16 cellular contexts compared by ENCODE assay signal in the genomic region with DNA sequence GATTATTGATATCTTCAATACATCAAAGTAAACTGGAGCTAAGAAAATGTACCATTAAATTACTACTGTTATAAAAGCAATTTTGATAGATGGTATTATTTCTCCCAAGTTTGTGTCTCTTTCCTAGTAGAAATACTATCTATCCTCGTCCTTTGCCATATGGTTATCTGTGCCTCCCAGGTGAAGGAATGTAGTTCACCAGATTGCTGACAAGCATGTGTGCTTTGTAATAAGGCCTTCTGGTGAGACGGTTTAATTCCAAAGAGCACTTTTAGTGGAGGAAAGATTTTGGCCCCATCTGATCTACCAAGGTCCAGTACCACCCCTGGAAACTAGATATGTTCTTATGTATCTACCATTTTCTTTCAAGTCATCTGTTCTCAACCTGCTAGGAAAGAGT.
DNase-seq lines count a peak whose midpoint lies in the region; TF ChIP-seq lines count a peak whose summit lies in the region.
"Had no signal": no experiment of that assay in that cellular context is flagged by ENCODE, and none has a peak within 500 bp of the region (broad histone marks: within the 10 kb centered on the region; RNA-seq: fewer than 3 reads in every experiment).

No MANE protein-coding gene starts in this region.

- no peaks in the 10 kb centered on the region for H3K9me3 ChIP-seq in BLaER1
- H3K9me3 ChIP-seq: HAP-1 had no signal

- H3K27me3 ChIP-seq in BLaER1 (no peaks in the 10 kb centered on the region), mesendoderm (ENCODE audit: insufficient read depth, low read length, poor library complexity) (no peaks in the 10 kb centered on the region)

- H3K9me3 Mint-ChIP-seq in activated naive CD8-positive, alpha-beta T cell treated with anti-CD3 and anti-CD28 coated beads for 36 hours: no peaks in the 10 kb centered on the region
- H3K9me3 Mint-ChIP-seq: CD14-positive monocyte had no signal

- no peak overlapping the region for H3K9ac ChIP-seq in BLaER1
- H3K9ac ChIP-seq in mesendoderm (ENCODE audit: low read length): no peak overlapping the region
- H3K9ac ChIP-seq: GM23248 had no signal

- no CpG with 5 or more reads among the region's 2 CpGs for WGBS in mesendoderm (ENCODE audit: extremely low coverage, insufficient coverage, low lambda C conversion rate)

- H3K4me3 ChIP-seq in BLaER1 (no peak overlapping the region), mesendoderm (ENCODE audit: low read length) (no peak overlapping the region), coronary artery (no peak overlapping the region)
- H3K4me3 ChIP-seq: GM23248, HAP-1 had no signal

- in situ Hi-C loops in G401 (cut with HindIII; ENCODE audit: low sequenced_read_pairs): no loop called here
- in situ Hi-C loops in GM13977 (cut with MboI; ENCODE audit: low pct_unique_long_range_greater_than_20kb, low sequenced_read_pairs, unreplicated experiment): no loop called here

- TF ChIP-seq CTCF in GM13977 (IDR thresholded peaks at IDR 0.05; ENCODE audit: extremely low read depth, insufficient read depth, missing control alignments) (no peak), coronary artery (IDR thresholded peaks at IDR 0.05) (no peak)

- H3K27ac ChIP-seq in BLaER1 (no peak overlapping the region), mesendoderm (ENCODE audit: low read depth, low read length) (no peak overlapping the region), coronary artery (no peak overlapping the region)
- H3K27ac ChIP-seq: GM23248 had no signal

- H4K20me1 ChIP-seq in BLaER1: no peaks in the 10 kb centered on the region

- H3K4ac ChIP-seq in mesendoderm (ENCODE audit: low read depth, low read length): no peak overlapping the region

- H3K27ac Mint-ChIP-seq in activated naive CD8-positive, alpha-beta T cell treated with anti-CD3 and anti-CD28 coated beads for 36 hours: no peak overlapping the region
- H3K27ac Mint-ChIP-seq: CD14-positive monocyte; CD4-positive, alpha-beta memory T cell had no signal

- peak overlapping the region; percentile 78; the same call in 1 of the 2 replicates for H3K4me2 ChIP-seq in BLaER1
- H3K4me2 ChIP-seq in mesendoderm (ENCODE audit: low read length): no peak overlapping the region

- no peak overlapping the region for H3K4me3 Mint-ChIP-seq in activated naive CD8-positive, alpha-beta T cell treated with anti-CD3 and anti-CD28 coated beads for 36 hours
- H3K4me3 Mint-ChIP-seq: CD14-positive monocyte; CD4-positive, alpha-beta memory T cell had no signal

- H2BK15ac ChIP-seq in mesendoderm (replicated peaks; ENCODE audit: low read depth): no peak overlapping the region

- H2BK120ac ChIP-seq in mesendoderm (ENCODE audit: low read depth, low read length): no peak overlapping the region

- DNase-seq in G401 (ENCODE audit: low spot score): peak; percentile 73
- peak; percentile 71 for DNase-seq in cerebellar cortex (ENCODE audit: low spot score)
- peak; percentile 11 for DNase-seq in mesendoderm
- DNase-seq in GM13977 (ENCODE audit: low spot score): no peak
- DNase-seq in activated naive CD8-positive, alpha-beta T cell treated with anti-CD3 and anti-CD28 coated beads for 36 hours: no peak
- DNase-seq in coronary artery (ENCODE audit: low spot score): no peak
- no peak for DNase-seq in glomerular visceral epithelial cell (ENCODE audit: extremely low spot score)
- DNase-seq: ACHN; CD4-positive, alpha-beta memory T cell; DMS53; DND-41; EL; GM23248 had no signal

- H4K8ac ChIP-seq in mesendoderm (ENCODE audit: low read depth, low read length): no peak overlapping the region

- H3K4me1 ChIP-seq in BLaER1: peaks cover 57% of the 10 kb centered on the region
- peaks cover 6% of the 10 kb centered on the region for H3K4me1 ChIP-seq in mesendoderm (ENCODE audit: control insufficient read depth, low read depth, low read length)
- H3K4me1 ChIP-seq: HAP-1 had no signal

- H3K18ac ChIP-seq in mesendoderm (ENCODE audit: low read length): no peak overlapping the region

- peaks cover 21% of the 10 kb centered on the region for H3K4me1 Mint-ChIP-seq in activated naive CD8-positive, alpha-beta T cell treated with anti-CD3 and anti-CD28 coated beads for 36 hours

- no peaks in the 10 kb centered on the region for H3K79me2 ChIP-seq in mesendoderm (ENCODE audit: control insufficient read depth, insufficient read depth, low read length)

- H3K36me3 Mint-ChIP-seq in activated naive CD8-positive, alpha-beta T cell treated with anti-CD3 and anti-CD28 coated beads for 36 hours: no peaks in the 10 kb centered on the region
- H3K36me3 Mint-ChIP-seq: CD14-positive monocyte had no signal

- H3K27me3 Mint-ChIP-seq in activated naive CD8-positive, alpha-beta T cell treated with anti-CD3 and anti-CD28 coated beads for 36 hours: peaks cover 4% of the 10 kb centered on the region
- H3K27me3 Mint-ChIP-seq: CD4-positive, alpha-beta memory T cell had no signal

- no peak overlapping the region for H3K56ac ChIP-seq in mesendoderm (ENCODE audit: low read length)

- H2AK5ac ChIP-seq in mesendoderm (ENCODE audit: low read length): no peak overlapping the region

- no peak overlapping the region for H2BK5ac ChIP-seq in mesendoderm (ENCODE audit: low read length)

- H4K5ac ChIP-seq in mesendoderm (ENCODE audit: low read length): no peak overlapping the region

- H3K23ac ChIP-seq in mesendoderm (ENCODE audit: low read length): no peak overlapping the region

- H3K79me1 ChIP-seq in mesendoderm (ENCODE audit: low read length): no peaks in the 10 kb centered on the region

- no peaks in the 10 kb centered on the region for H3K36me3 ChIP-seq in BLaER1
- no peaks in the 10 kb centered on the region for H3K36me3 ChIP-seq in mesendoderm (ENCODE audit: control insufficient read depth, insufficient read depth, low read length)
- H3K36me3 ChIP-seq: HAP-1 had no signal

Comparison
In these comparisons a context has a peak if more than half of its experiments do, and no peak if none do; other contexts are left out.
1. DNase-seq: peak in G401 (single experiment), cerebellar cortex (single experiment) and mesendoderm (single experiment); none in GM13977 (single experiment), activated naive CD8-positive, alpha-beta T cell treated with anti-CD3 and anti-CD28 coated beads for 36 hours (single experiment), coronary artery (single experiment) and glomerular visceral epithelial cell (single experiment).